In genomic region chr10:22426653-22427052, GRCh38 we compare ENCODE assay signal across 21 cellular contexts.
"Had no signal": no experiment of that assay in that cellular context is flagged by ENCODE, and none has a peak within 500 bp of the region (broad histone marks: within the 10 kb centered on the region; RNA-seq: fewer than 3 reads in every experiment).

No MANE protein-coding gene starts in this region.

- ATAC-seq: effector memory CD8-positive, alpha-beta T cell; gastrocnemius medialis; left colon; left ventricle myocardium superior; mucosa of descending colon; naive thymus-derived CD8-positive, alpha-beta T cell had no signal

- H3K27me3 ChIP-seq: esophagus muscularis mucosa, gastrocnemius medialis, ovary, stomach had no signal

- H3K4me3 ChIP-seq: esophagus muscularis mucosa, gastrocnemius medialis, lung, mucosa of descending colon, neural progenitor cell, ovary, stomach, thoracic aorta, transverse colon had no signal

- FAIRE-seq: kidney, small intestine had no signal

- H3K36me3 Mint-ChIP-seq: immature natural killer cell; naive thymus-derived CD8-positive, alpha-beta T cell; neural progenitor cell had no signal

- H3K36me3 ChIP-seq: esophagus muscularis mucosa, gastrocnemius medialis, neural progenitor cell, ovary, stomach, thoracic aorta, transverse colon had no signal

- H3K27ac ChIP-seq: esophagus muscularis mucosa, gastrocnemius medialis, neural progenitor cell, ovary, stomach, thoracic aorta, transverse colon had no signal

- H2AFZ ChIP-seq: neural progenitor cell had no signal

- H3K9ac ChIP-seq: neural progenitor cell had no signal

- H3K27ac Mint-ChIP-seq: effector memory CD8-positive, alpha-beta T cell; immature natural killer cell; naive thymus-derived CD8-positive, alpha-beta T cell had no signal

- H3K9me3 ChIP-seq: esophagus muscularis mucosa, gastrocnemius medialis, mucosa of descending colon, ovary, stomach, thoracic aorta, transverse colon had no signal

- DNase-seq: effector memory CD8-positive, alpha-beta T cell; gastrocnemius medialis; immature natural killer cell; kidney; left colon; left ventricle myocardium superior; mucosa of descending colon; naive thymus-derived CD8-positive, alpha-beta T cell; nucleus accumbens; ovary; right cardiac atrium; small intestine; stimulated activated CD4-positive, alpha-beta T cell treated with anti-CD3 and anti-CD28 coated beads, Interleukin-12 subunit alpha, Interleukin-12 subunit beta, amount 100 ng/mL, for 4 hours; stimulated activated naive CD4-positive, alpha-beta T cell; stomach; substantia nigra; transverse colon had no signal

- H3K9me3 Mint-ChIP-seq: effector memory CD8-positive, alpha-beta T cell; immature natural killer cell; naive thymus-derived CD8-positive, alpha-beta T cell had no signal

- H3K4me1 Mint-ChIP-seq: immature natural killer cell; naive thymus-derived CD8-positive, alpha-beta T cell had no signal

- H3K4me3 Mint-ChIP-seq: effector memory CD8-positive, alpha-beta T cell; immature natural killer cell; naive thymus-derived CD8-positive, alpha-beta T cell had no signal
